2 cellular contexts compared by ENCODE assay signal in the genomic region with DNA sequence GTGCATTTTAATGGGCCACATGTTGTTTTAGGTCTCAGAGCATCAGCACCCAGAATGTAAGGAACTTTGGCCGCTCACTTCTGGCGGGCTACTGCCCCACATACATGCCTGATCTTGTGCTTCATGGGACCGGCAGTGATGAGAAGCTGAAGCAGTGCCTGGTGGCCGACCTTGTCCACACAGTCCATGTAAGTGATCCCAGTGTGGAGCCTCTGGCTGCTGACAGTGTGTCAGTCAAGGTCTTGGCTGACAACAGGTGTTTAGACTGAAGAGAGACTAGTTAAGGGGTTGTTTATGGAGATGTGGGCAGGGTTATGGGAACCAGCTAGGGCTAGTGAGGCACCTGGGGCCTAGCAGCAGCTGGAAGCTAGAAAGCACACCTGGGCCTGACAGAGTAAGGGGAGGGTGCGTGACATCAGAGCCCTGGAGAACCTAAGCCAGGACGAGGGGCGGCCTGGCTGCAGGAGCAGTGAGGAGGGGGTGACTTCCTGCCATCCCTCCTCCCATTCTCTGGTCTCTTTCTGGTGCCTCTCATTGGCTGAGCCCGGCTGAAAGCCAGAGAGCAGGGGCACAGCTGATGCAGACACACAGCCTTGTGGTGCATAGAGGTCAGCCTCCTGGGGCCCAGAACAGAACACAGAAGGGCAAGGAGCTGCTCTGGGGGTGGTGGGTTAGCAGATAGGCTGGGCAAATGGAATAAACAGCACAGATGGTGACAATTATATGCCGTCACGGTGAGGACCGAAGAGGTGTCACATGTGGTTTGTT.
TF ChIP-seq lines count a peak whose summit lies in the region.

No MANE protein-coding gene starts in this region.

TF ChIP-seq in GM23338, 12 proteins besides CTCF, POLR2A, EP300 and RAD21 (continued from another document):
- TF ChIP-seq, protein P1, sequence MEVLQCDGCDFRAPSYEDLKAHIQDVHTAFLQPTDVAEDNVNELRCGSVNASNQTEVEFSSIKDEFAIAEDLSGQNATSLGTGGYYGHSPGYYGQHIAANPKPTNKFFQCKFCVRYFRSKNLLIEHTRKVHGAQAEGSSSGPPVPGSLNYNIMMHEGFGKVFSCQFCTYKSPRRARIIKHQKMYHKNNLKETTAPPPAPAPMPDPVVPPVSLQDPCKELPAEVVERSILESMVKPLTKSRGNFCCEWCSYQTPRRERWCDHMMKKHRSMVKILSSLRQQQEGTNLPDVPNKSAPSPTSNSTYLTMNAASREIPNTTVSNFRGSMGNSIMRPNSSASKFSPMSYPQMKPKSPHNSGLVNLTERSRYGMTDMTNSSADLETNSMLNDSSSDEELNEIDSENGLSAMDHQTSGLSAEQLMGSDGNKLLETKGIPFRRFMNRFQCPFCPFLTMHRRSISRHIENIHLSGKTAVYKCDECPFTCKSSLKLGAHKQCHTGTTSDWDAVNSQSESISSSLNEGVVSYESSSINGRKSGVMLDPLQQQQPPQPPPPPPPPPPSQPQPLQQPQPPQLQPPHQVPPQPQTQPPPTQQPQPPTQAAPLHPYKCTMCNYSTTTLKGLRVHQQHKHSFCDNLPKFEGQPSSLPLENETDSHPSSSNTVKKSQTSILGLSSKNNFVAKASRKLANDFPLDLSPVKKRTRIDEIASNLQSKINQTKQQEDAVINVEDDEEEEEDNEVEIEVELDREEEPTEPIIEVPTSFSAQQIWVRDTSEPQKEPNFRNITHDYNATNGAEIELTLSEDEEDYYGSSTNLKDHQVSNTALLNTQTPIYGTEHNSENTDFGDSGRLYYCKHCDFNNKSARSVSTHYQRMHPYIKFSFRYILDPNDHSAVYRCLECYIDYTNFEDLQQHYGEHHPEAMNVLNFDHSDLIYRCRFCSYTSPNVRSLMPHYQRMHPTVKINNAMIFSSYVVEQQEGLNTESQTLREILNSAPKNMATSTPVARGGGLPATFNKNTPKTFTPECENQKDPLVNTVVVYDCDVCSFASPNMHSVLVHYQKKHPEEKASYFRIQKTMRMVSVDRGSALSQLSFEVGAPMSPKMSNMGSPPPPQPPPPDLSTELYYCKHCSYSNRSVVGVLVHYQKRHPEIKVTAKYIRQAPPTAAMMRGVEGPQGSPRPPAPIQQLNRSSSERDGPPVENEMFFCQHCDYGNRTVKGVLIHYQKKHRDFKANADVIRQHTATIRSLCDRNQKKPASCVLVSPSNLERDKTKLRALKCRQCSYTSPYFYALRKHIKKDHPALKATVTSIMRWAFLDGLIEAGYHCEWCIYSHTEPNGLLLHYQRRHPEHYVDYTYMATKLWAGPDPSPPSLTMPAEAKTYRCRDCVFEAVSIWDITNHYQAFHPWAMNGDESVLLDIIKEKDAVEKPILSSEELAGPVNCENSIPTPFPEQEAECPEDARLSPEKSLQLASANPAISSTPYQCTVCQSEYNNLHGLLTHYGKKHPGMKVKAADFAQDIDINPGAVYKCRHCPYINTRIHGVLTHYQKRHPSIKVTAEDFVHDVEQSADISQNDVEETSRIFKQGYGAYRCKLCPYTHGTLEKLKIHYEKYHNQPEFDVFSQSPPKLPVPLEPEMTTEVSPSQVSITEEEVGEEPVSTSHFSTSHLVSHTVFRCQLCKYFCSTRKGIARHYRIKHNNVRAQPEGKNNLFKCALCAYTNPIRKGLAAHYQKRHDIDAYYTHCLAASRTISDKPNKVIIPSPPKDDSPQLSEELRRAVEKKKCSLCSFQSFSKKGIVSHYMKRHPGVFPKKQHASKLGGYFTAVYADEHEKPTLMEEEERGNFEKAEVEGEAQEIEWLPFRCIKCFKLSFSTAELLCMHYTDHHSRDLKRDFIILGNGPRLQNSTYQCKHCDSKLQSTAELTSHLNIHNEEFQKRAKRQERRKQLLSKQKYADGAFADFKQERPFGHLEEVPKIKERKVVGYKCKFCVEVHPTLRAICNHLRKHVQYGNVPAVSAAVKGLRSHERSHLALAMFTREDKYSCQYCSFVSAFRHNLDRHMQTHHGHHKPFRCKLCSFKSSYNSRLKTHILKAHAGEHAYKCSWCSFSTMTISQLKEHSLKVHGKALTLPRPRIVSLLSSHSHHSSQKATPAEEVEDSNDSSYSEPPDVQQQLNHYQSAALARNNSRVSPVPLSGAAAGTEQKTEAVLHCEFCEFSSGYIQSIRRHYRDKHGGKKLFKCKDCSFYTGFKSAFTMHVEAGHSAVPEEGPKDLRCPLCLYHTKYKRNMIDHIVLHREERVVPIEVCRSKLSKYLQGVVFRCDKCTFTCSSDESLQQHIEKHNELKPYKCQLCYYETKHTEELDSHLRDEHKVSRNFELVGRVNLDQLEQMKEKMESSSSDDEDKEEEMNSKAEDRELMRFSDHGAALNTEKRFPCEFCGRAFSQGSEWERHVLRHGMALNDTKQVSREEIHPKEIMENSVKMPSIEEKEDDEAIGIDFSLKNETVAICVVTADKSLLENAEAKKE (CRISPR knock-in tag; IDR thresholded peaks at IDR 0.05) = no peak
- 0 out of 2 replicates have a peak, but pooled peaks have one; percentile 34 for TF ChIP-seq CREB1 (CRISPR knock-in tag; IDR thresholded peaks at IDR 0.05; ENCODE audit: low read depth)

TF ChIP-seq in WTC11, 78 proteins besides CTCF, POLR2A, EP300 and RAD21 (continued from another document):
- TF ChIP-seq, protein P2, sequence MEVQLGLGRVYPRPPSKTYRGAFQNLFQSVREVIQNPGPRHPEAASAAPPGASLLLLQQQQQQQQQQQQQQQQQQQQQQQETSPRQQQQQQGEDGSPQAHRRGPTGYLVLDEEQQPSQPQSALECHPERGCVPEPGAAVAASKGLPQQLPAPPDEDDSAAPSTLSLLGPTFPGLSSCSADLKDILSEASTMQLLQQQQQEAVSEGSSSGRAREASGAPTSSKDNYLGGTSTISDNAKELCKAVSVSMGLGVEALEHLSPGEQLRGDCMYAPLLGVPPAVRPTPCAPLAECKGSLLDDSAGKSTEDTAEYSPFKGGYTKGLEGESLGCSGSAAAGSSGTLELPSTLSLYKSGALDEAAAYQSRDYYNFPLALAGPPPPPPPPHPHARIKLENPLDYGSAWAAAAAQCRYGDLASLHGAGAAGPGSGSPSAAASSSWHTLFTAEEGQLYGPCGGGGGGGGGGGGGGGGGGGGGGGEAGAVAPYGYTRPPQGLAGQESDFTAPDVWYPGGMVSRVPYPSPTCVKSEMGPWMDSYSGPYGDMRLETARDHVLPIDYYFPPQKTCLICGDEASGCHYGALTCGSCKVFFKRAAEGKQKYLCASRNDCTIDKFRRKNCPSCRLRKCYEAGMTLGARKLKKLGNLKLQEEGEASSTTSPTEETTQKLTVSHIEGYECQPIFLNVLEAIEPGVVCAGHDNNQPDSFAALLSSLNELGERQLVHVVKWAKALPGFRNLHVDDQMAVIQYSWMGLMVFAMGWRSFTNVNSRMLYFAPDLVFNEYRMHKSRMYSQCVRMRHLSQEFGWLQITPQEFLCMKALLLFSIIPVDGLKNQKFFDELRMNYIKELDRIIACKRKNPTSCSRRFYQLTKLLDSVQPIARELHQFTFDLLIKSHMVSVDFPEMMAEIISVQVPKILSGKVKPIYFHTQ (CRISPR knock-in tag; IDR thresholded peaks at IDR 0.05) = no peak
